Comparison of ENCODE assay signal across 1 cellular context in the genomic region with DNA sequence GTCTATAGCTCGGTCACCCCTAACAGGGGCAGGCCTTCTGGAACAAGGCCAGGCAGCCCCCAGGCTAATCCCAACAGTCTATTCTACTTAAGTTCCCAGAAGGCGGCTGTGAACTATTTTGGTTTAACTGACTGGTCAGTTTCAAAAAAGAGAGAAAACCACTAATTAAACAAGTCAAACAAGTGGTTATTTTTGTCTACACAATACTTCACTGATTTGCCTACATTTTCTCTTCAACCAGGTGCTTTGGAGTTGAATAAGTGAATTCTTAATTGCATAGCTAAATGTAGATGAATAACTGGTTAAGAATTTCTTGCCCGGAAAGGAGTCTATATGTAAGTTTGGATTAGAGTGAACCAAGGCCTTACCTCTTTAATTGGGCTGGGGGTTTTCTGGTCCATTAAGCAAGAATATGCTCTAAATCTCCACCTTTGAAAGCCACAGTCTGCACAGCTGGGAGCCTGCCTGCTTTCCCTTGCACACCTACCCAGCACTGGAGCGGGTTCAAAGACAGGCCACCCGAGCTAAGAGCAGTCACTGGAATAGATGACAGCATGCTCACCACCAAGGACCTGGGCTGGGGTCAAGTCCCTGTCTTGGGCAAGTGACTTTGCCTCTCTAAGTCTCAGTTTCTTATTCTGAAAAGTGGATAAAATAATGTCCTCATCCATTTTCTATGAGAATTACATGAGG.
TF ChIP-seq lines count a peak whose summit lies in the region.

No MANE protein-coding gene starts in this region.

TF ChIP-seq in GM12878, 131 proteins besides CTCF, POLR2A, EP300 and RAD21 (continued from another document and continues in another):
- TF ChIP-seq, protein P1, sequence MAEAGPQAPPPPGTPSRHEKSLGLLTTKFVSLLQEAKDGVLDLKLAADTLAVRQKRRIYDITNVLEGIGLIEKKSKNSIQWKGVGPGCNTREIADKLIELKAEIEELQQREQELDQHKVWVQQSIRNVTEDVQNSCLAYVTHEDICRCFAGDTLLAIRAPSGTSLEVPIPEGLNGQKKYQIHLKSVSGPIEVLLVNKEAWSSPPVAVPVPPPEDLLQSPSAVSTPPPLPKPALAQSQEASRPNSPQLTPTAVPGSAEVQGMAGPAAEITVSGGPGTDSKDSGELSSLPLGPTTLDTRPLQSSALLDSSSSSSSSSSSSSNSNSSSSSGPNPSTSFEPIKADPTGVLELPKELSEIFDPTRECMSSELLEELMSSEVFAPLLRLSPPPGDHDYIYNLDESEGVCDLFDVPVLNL (IDR thresholded peaks at IDR 0.05; ENCODE audit: low read depth, low read length), result no peak
- TF ChIP-seq, protein P2, sequence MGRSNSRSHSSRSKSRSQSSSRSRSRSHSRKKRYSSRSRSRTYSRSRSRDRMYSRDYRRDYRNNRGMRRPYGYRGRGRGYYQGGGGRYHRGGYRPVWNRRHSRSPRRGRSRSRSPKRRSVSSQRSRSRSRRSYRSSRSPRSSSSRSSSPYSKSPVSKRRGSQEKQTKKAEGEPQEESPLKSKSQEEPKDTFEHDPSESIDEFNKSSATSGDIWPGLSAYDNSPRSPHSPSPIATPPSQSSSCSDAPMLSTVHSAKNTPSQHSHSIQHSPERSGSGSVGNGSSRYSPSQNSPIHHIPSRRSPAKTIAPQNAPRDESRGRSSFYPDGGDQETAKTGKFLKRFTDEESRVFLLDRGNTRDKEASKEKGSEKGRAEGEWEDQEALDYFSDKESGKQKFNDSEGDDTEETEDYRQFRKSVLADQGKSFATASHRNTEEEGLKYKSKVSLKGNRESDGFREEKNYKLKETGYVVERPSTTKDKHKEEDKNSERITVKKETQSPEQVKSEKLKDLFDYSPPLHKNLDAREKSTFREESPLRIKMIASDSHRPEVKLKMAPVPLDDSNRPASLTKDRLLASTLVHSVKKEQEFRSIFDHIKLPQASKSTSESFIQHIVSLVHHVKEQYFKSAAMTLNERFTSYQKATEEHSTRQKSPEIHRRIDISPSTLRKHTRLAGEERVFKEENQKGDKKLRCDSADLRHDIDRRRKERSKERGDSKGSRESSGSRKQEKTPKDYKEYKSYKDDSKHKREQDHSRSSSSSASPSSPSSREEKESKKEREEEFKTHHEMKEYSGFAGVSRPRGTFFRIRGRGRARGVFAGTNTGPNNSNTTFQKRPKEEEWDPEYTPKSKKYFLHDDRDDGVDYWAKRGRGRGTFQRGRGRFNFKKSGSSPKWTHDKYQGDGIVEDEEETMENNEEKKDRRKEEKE (IDR thresholded peaks at IDR 0.05), result no peak
- no peak for TF ChIP-seq MYC (IDR thresholded peaks at IDR 0.05; ENCODE audit: insufficient read depth, insufficient read length, insufficient replicate concordance, low read length, severe bottlenecking)
- no peak for TF ChIP-seq TAF1 (IDR thresholded peaks at IDR 0.05; ENCODE audit: borderline replicate concordance, low read depth, low read length)
- TF ChIP-seq PML (IDR thresholded peaks at IDR 0.05; ENCODE audit: low read length), result no peak
- TF ChIP-seq ZNF217 (IDR thresholded peaks at IDR 0.05), result no peak
- TF ChIP-seq PAX5 (IDR thresholded peaks at IDR 0.05; ENCODE audit: borderline replicate concordance, low read depth, low read length), result no peak
- no peak for TF ChIP-seq CREB1 (IDR thresholded peaks at IDR 0.05; ENCODE audit: low read depth)
- no peak for TF ChIP-seq YBX1 (IDR thresholded peaks at IDR 0.05)
- 0 out of 2 replicates have a peak, but pooled peaks have one; percentile 47 for TF ChIP-seq MEF2A (IDR thresholded peaks at IDR 0.05; ENCODE audit: insufficient read depth, low read depth, low read length)
- TF ChIP-seq KLF5 (IDR thresholded peaks at IDR 0.05; ENCODE audit: partially characterized antibody), result no peak
- TF ChIP-seq IRF4 (IDR thresholded peaks at IDR 0.05; ENCODE audit: low read depth, low read length), result no peak
- TF ChIP-seq RFX5 (IDR thresholded peaks at IDR 0.05; ENCODE audit: low read depth, low read length), result no peak
- TF ChIP-seq WRNIP1 (IDR thresholded peaks at IDR 0.05; ENCODE audit: borderline replicate concordance, low read depth, low read length), result no peak
- TF ChIP-seq NFIC (IDR thresholded peaks at IDR 0.05; ENCODE audit: low read depth, low read length), result no peak
- peak; percentile 41 to 68; a peak in 2 of 4 replicates for TF ChIP-seq IKZF2 (IDR thresholded peaks at IDR 0.05)
- TF ChIP-seq, protein P3, sequence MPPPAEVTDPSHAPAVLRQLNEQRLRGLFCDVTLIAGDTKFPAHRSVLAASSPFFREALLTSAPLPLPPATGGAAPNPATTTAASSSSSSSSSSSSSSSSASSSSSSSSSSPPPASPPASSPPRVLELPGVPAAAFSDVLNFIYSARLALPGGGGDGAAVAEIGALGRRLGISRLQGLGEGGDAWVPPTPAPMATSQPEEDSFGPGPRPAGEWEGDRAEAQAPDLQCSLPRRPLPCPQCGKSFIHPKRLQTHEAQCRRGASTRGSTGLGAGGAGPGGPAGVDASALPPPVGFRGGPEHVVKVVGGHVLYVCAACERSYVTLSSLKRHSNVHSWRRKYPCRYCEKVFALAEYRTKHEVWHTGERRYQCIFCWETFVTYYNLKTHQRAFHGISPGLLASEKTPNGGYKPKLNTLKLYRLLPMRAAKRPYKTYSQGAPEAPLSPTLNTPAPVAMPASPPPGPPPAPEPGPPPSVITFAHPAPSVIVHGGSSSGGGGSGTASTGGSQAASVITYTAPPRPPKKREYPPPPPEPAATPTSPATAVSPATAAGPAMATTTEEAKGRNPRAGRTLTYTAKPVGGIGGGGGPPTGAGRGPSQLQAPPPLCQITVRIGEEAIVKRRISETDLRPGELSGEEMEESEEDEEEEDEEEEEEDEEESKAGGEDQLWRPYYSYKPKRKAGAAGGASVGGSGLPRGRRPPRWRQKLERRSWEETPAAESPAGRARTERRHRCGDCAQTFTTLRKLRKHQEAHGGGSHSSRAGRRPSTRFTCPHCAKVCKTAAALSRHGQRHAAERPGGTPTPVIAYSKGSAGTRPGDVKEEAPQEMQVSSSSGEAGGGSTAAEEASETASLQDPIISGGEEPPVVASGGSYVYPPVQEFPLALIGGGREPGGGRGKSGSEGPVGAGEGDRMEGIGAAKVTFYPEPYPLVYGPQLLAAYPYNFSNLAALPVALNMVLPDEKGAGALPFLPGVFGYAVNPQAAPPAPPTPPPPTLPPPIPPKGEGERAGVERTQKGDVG (CRISPR knock-in tag; IDR thresholded peaks at IDR 0.05), result no peak
- TF ChIP-seq FOXM1 (IDR thresholded peaks at IDR 0.05; ENCODE audit: low read depth, low read length), result no peak
- TF ChIP-seq MEF2B (IDR thresholded peaks at IDR 0.05; ENCODE audit: partially characterized antibody, poor library complexity, severe bottlenecking), result peak; percentile 92
- peak; percentile 87 for TF ChIP-seq ZSCAN29 (IDR thresholded peaks at IDR 0.05)
- no peak for TF ChIP-seq CEBPZ (IDR thresholded peaks at IDR 0.05; ENCODE audit: low read depth, low read length)
- no peak for TF ChIP-seq SMAD1 (IDR thresholded peaks at IDR 0.05; ENCODE audit: low read depth, partially characterized antibody)
- TF ChIP-seq, protein P4, sequence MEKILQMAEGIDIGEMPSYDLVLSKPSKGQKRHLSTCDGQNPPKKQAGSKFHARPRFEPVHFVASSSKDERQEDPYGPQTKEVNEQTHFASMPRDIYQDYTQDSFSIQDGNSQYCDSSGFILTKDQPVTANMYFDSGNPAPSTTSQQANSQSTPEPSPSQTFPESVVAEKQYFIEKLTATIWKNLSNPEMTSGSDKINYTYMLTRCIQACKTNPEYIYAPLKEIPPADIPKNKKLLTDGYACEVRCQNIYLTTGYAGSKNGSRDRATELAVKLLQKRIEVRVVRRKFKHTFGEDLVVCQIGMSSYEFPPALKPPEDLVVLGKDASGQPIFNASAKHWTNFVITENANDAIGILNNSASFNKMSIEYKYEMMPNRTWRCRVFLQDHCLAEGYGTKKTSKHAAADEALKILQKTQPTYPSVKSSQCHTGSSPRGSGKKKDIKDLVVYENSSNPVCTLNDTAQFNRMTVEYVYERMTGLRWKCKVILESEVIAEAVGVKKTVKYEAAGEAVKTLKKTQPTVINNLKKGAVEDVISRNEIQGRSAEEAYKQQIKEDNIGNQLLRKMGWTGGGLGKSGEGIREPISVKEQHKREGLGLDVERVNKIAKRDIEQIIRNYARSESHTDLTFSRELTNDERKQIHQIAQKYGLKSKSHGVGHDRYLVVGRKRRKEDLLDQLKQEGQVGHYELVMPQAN (conservative IDR thresholded peaks at IDR 0.05), result 0 out of 2 replicates have a peak, but pooled peaks have one; percentile 11
- TF ChIP-seq, protein P5, sequence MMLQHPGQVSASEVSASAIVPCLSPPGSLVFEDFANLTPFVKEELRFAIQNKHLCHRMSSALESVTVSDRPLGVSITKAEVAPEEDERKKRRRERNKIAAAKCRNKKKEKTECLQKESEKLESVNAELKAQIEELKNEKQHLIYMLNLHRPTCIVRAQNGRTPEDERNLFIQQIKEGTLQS (IDR thresholded peaks at IDR 0.05; ENCODE audit: borderline replicate concordance, extremely low read depth, low read depth, low read length), result no peak
- no peak for TF ChIP-seq SUPT20H (IDR thresholded peaks at IDR 0.05; ENCODE audit: borderline replicate concordance, control insufficient read depth, low read depth, low read length)
- no peak for TF ChIP-seq ASH2L (IDR thresholded peaks at IDR 0.05; ENCODE audit: borderline replicate concordance, low read depth)
- TF ChIP-seq ZNF24 (IDR thresholded peaks at IDR 0.05), result peak; percentile 84
- peak; percentile 60 for TF ChIP-seq IKZF1 (conservative IDR thresholded peaks at IDR 0.05)
- no peak for TF ChIP-seq TCF3 (IDR thresholded peaks at IDR 0.05; ENCODE audit: borderline replicate concordance, insufficient read depth, low read depth, low read length)
- TF ChIP-seq KDM1A (IDR thresholded peaks at IDR 0.05; ENCODE audit: borderline replicate concordance), result no peak
- peak; percentile 48; the same call in 1 of the 2 replicates for TF ChIP-seq GATAD2B (conservative IDR thresholded peaks at IDR 0.05; ENCODE audit: low read depth)
- peak; percentile 96 for TF ChIP-seq MTA2 (IDR thresholded peaks at IDR 0.05; ENCODE audit: low read depth)
- no peak for TF ChIP-seq NRF1 (conservative IDR thresholded peaks at IDR 0.05; ENCODE audit: low read depth, low read length)
- TF ChIP-seq HDGF (IDR thresholded peaks at IDR 0.05), result no peak
- peak; percentile 23; the same call in 1 of the 2 replicates for TF ChIP-seq NR2F1 (conservative IDR thresholded peaks at IDR 0.05)
- no peak for TF ChIP-seq NR2C2 (IDR thresholded peaks at IDR 0.05; ENCODE audit: borderline replicate concordance, control insufficient read depth, insufficient read length, low read depth)
- TF ChIP-seq, protein P6, sequence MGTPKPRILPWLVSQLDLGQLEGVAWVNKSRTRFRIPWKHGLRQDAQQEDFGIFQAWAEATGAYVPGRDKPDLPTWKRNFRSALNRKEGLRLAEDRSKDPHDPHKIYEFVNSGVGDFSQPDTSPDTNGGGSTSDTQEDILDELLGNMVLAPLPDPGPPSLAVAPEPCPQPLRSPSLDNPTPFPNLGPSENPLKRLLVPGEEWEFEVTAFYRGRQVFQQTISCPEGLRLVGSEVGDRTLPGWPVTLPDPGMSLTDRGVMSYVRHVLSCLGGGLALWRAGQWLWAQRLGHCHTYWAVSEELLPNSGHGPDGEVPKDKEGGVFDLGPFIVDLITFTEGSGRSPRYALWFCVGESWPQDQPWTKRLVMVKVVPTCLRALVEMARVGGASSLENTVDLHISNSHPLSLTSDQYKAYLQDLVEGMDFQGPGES (IDR thresholded peaks at IDR 0.05), result no peak
- TF ChIP-seq RUNX3 (IDR thresholded peaks at IDR 0.05; ENCODE audit: low read length), result no peak
- TF ChIP-seq SMAD5 (IDR thresholded peaks at IDR 0.05; ENCODE audit: low read depth), result no peak
- TF ChIP-seq, protein P7, sequence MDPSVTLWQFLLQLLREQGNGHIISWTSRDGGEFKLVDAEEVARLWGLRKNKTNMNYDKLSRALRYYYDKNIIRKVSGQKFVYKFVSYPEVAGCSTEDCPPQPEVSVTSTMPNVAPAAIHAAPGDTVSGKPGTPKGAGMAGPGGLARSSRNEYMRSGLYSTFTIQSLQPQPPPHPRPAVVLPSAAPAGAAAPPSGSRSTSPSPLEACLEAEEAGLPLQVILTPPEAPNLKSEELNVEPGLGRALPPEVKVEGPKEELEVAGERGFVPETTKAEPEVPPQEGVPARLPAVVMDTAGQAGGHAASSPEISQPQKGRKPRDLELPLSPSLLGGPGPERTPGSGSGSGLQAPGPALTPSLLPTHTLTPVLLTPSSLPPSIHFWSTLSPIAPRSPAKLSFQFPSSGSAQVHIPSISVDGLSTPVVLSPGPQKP (IDR thresholded peaks at IDR 0.05; ENCODE audit: low read depth, low read length), result no peak
- TF ChIP-seq STAT1 (conservative IDR thresholded peaks at IDR 0.05), result no peak
- TF ChIP-seq EED (IDR thresholded peaks at IDR 0.05; ENCODE audit: low read depth), result no peak
- TF ChIP-seq BCL11A (IDR thresholded peaks at IDR 0.05; ENCODE audit: low read depth, low read length), result no peak; the same call in 1 of the 2 replicates
